30 cellular contexts compared by ENCODE assay signal in the genomic region with DNA sequence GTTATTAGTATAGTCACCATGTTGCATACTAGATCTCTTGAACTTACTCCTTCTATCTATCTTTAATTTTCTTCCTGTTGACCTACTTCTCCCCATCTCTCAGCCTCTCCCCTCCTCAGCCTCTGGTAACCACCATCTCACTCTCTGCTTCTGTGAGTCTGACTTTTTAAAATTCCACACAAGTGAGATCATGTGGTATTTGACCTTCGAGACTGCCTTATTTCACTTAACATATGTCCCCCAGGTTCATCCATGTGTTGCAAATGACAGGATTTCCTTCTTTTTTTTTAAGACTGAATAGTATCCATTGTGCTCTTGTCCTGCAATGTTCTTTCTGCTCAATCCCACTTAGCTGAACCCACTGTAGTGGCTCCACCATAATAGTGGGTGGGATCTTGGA. TPM values are rescaled to one million over a fixed set of nuclear protein-coding genes. Genes with fewer than 3 reads are reported as not detected.
DNase-seq lines count a peak whose midpoint lies in the region; ATAC-seq and TF ChIP-seq lines count a peak whose summit lies in the region.
"Had no signal": no experiment of that assay in that cellular context is flagged by ENCODE, and none has a peak within 500 bp of the region (broad histone marks: within the 10 kb centered on the region; RNA-seq: fewer than 3 reads in every experiment).

No MANE protein-coding gene starts in this region.

- no peaks in the 10 kb centered on the region for H3K4me1 Mint-ChIP-seq in natural killer cell treated with Interleukin-12 subunit alpha and Interleukin-12 subunit beta and Interleukin-15 and Interleukin-18, amount 100 ng/mL, for 72 hours (ENCODE audit: low read depth in 2 of 2)

- no peak for ATAC-seq in natural killer cell treated with Interleukin-12 subunit alpha and Interleukin-12 subunit beta and Interleukin-15 and Interleukin-18, amount 100 ng/mL, for 72 hours
- ATAC-seq: body of pancreas, heart right ventricle, left cardiac atrium had no signal

- CTCF ChIA-PET in A673 (lab: Charles Lee): no interaction called here

- no peak overlapping the region for H3K27ac Mint-ChIP-seq in natural killer cell treated with Interleukin-12 subunit alpha and Interleukin-12 subunit beta and Interleukin-15 and Interleukin-18, amount 100 ng/mL, for 72 hours
- H3K27ac Mint-ChIP-seq: activated T-cell treated with anti-CD3 and anti-CD28 coated beads, Interleukin-2, amount 50 U/mL, for 24 hours had no signal

- TF ChIP-seq POLR2A in breast epithelium (IDR thresholded peaks at IDR 0.05) (no peak), Peyer's patch (IDR thresholded peaks at IDR 0.05) (no peak)

- H3K36me3 ChIP-seq in A673 (ENCODE audit: insufficient read depth, low read length, poor library complexity, severe bottlenecking) (no peaks in the 10 kb centered on the region), mesodermal cell (ENCODE audit: control insufficient read depth, insufficient read depth, low read length) (no peaks in the 10 kb centered on the region), breast epithelium (no peaks in the 10 kb centered on the region), Peyer's patch (no peaks in the 10 kb centered on the region)
- H3K36me3 ChIP-seq: BE2C, HAP-1, heart right ventricle, tibial nerve had no signal

- POLR2A ChIA-PET in A673 (lab: Charles Lee; ENCODE audit: low non-redundant PET): no interaction called here

- BruUV-seq in A673 (replicated peaks; lab: Mats Ljungman, UMichigan): no TSS peak

- no peaks in the 10 kb centered on the region for H3K9me3 Mint-ChIP-seq in natural killer cell treated with Interleukin-12 subunit alpha and Interleukin-12 subunit beta and Interleukin-15 and Interleukin-18, amount 100 ng/mL, for 72 hours

- TF ChIP-seq CTCF in A673 (conservative IDR thresholded peaks at IDR 0.05; ENCODE audit: low read depth, low read length) (no peak), choroid plexus epithelial cell (conservative IDR thresholded peaks at IDR 0.05; ENCODE audit: low read depth, low read length) (no peak), breast epithelium (IDR thresholded peaks at IDR 0.05) (no peak), Peyer's patch (IDR thresholded peaks at IDR 0.05) (no peak)

- H3K27ac ChIP-seq in A673 (ENCODE audit: low read depth, low read length, poor library complexity, severe bottlenecking) (no peak overlapping the region), mesodermal cell (ENCODE audit: low read depth, low read length, severe bottlenecking) (peak overlapping the region; percentile 54), breast epithelium (no peak overlapping the region), Peyer's patch (no peak overlapping the region)
- H3K27ac ChIP-seq: body of pancreas, epithelial cell of prostate, heart right ventricle, KMS-11, tibial nerve had no signal

- no peaks in the 10 kb centered on the region for H3K27me3 ChIP-seq in A673 (replicated peaks; ENCODE audit: insufficient read depth, low read depth, low read length, poor library complexity)
- H3K27me3 ChIP-seq in breast epithelium: no peaks in the 10 kb centered on the region
- H3K27me3 ChIP-seq in Peyer's patch: no peaks in the 10 kb centered on the region
- H3K27me3 ChIP-seq: BE2C, body of pancreas, heart right ventricle, tibial nerve had no signal

- DNase-seq in A673 (ENCODE audit: low spot score) (peak; percentile 19), HT1080 (ENCODE audit: low read depth) (peak; percentile 72), choroid plexus epithelial cell (ENCODE audit: low read depth) (peak; percentile 66), breast epithelium (ENCODE audit: low spot score in 2 of 2) (no peak), Peyer's patch (no peak), amygdala (lab: John Stamatoyannopoulos, UW) (no peak)
- no peak for DNase-seq in natural killer cell treated with Interleukin-12 subunit alpha and Interleukin-12 subunit beta and Interleukin-15 and Interleukin-18, amount 100 ng/mL, for 72 hours (ENCODE audit: low spot score)
- DNase-seq: activated CD8-positive, alpha-beta memory T cell treated with anti-CD3 and anti-CD28 coated beads for 24 hours; activated gamma-delta T cell; activated T-cell treated with anti-CD3 and anti-CD28 coated beads, Interleukin-2, amount 50 U/mL, for 24 hours; BE2C; body of pancreas; CD8-positive, alpha-beta memory T cell; effector CD4-positive, alpha-beta T cell; GF-D8; heart right ventricle; left cardiac atrium; mammary epithelial cell; MV-4-11; NCI-H1436 treated with DMSO at 0.1 percent for 48 hours; NCI-H446 treated with DMSO at 0.1 percent for 48 hours; nucleus accumbens; small intestine; stimulated activated CD4-positive, alpha-beta T cell treated with anti-CD3 and anti-CD28 coated beads, Interleukin-1b, Interleukin-23, amount 100 ng/mL, for 48 hours; T-helper 2 cell had no signal

- peaks cover 8 to 30% of the 10 kb centered on the region in 2 donors for H3K27me3 Mint-ChIP-seq in natural killer cell treated with Interleukin-12 subunit alpha and Interleukin-12 subunit beta and Interleukin-15 and Interleukin-18, amount 100 ng/mL, for 72 hours
- H3K27me3 Mint-ChIP-seq: activated T-cell treated with anti-CD3 and anti-CD28 coated beads, Interleukin-2, amount 50 U/mL, for 24 hours had no signal

- no peaks in the 10 kb centered on the region for H3K9me3 ChIP-seq in A673 (ENCODE audit: low read depth, low read length, poor library complexity, severe bottlenecking)
- H3K9me3 ChIP-seq in mesodermal cell (ENCODE audit: control insufficient read depth, low read length): peaks cover 4% of the 10 kb centered on the region
- no peaks in the 10 kb centered on the region for H3K9me3 ChIP-seq in breast epithelium
- H3K9me3 ChIP-seq in Peyer's patch: no peaks in the 10 kb centered on the region
- H3K9me3 ChIP-seq: BE2C, body of pancreas, HAP-1, heart right ventricle, tibial nerve had no signal

- WGBS in mesodermal cell (ENCODE audit: insufficient coverage in 2 of 2), 2 experiments: 83% methylated on average over 1 of the region's 1 CpG; no CpG with 5 or more reads in 1 of the 2 experiments

- H3K4me3 ChIP-seq in A673 (ENCODE audit: low read depth, low read length, poor library complexity, severe bottlenecking) (no peak overlapping the region), choroid plexus epithelial cell (ENCODE audit: low read depth, low read length) (no peak overlapping the region), mesodermal cell (ENCODE audit: extremely low read depth, insufficient read depth, low read length, poor library complexity, severe bottlenecking) (no peak overlapping the region), breast epithelium (no peak overlapping the region), Peyer's patch (no peak overlapping the region)
- H3K4me3 ChIP-seq: body of pancreas, HAP-1, heart right ventricle, tibial nerve had no signal

- peaks cover 6% of the 10 kb centered on the region for H3K36me3 Mint-ChIP-seq in natural killer cell treated with Interleukin-12 subunit alpha and Interleukin-12 subunit beta and Interleukin-15 and Interleukin-18, amount 100 ng/mL, for 72 hours

- no peak overlapping the region for H3K4me3 Mint-ChIP-seq in natural killer cell treated with Interleukin-12 subunit alpha and Interleukin-12 subunit beta and Interleukin-15 and Interleukin-18, amount 100 ng/mL, for 72 hours
- H3K4me3 Mint-ChIP-seq: activated T-cell treated with anti-CD3 and anti-CD28 coated beads, Interleukin-2, amount 50 U/mL, for 24 hours had no signal

- H3K4me1 ChIP-seq in A673 (ENCODE audit: insufficient read depth, low read length, poor library complexity, severe bottlenecking): no peaks in the 10 kb centered on the region
- H3K4me1 ChIP-seq in mesodermal cell (ENCODE audit: control insufficient read depth, insufficient read depth, low read length, poor library complexity, severe bottlenecking): no peaks in the 10 kb centered on the region
- H3K4me1 ChIP-seq in breast epithelium: no peaks in the 10 kb centered on the region
- no peaks in the 10 kb centered on the region for H3K4me1 ChIP-seq in Peyer's patch
- H3K4me1 ChIP-seq: BE2C, body of pancreas, HAP-1, tibial nerve had no signal

- intact Hi-C loops in A673 (cut with micrococcal nuclease; ENCODE audit: unreplicated experiment): no loop called here
- intact Hi-C loops in breast epithelium (cut with DNase I; ENCODE audit: low total_unique reads): no loop called here

RNA-seq across cellular contexts. Expression of gene DNAJC1, which starts 51.4 kb away (rescaled TPM):
- total RNA-seq in A673 (2021): 17.4 and 21.2 TPM in 2 replicates
- 21.8 and 23.0 TPM in 2 replicates for total RNA-seq in HT1080 (2014; rRNA removed; shearing (Covaris generic))
- polyA plus RNA-seq in HT1080 (2015; cell fraction: cytosol; rRNA removed): 28.7 and 37.9 TPM in 2 replicates
- 32.9 and 59.8 TPM in 2 replicates for polyA plus RNA-seq in HT1080 (2015; cell fraction: nucleus; rRNA removed)
- 41.5 TPM for polyA plus RNA-seq in mesodermal cell (2013, experiment 1 of 2)
- 48.0 TPM for polyA plus RNA-seq in mesodermal cell (2013, experiment 2 of 2)
- 10 to 100 TPM; 63.7 to 93.0 (median 92.1) TPM for total RNA-seq in breast epithelium
- total RNA-seq in Peyer's patch: 10 to 100 TPM; 37.1 to 41.7 (median 40.1) TPM
- total RNA-seq in natural killer cell treated with Interleukin-12 subunit alpha and Interleukin-12 subunit beta and Interleukin-15 and Interleukin-18, amount 100 ng/mL, for 72 hours: 10 to 100 TPM; 37.8 to 53.5 TPM

Comparison
In these comparisons a context has a peak if more than half of its experiments do, and no peak if none do; other contexts are left out.
1. DNase-seq: peak in A673 (single experiment), HT1080 (single experiment) and choroid plexus epithelial cell (single experiment); none in breast epithelium (0 of 2), Peyer's patch (0 of 3), amygdala (0 of 56) and natural killer cell treated with Interleukin-12 subunit alpha and Interleukin-12 subunit beta and Interleukin-15 and Interleukin-18, amount 100 ng/mL, for 72 hours (single experiment).